Comparison of ENCODE assay signal across 8 cellular contexts in the genomic region with DNA sequence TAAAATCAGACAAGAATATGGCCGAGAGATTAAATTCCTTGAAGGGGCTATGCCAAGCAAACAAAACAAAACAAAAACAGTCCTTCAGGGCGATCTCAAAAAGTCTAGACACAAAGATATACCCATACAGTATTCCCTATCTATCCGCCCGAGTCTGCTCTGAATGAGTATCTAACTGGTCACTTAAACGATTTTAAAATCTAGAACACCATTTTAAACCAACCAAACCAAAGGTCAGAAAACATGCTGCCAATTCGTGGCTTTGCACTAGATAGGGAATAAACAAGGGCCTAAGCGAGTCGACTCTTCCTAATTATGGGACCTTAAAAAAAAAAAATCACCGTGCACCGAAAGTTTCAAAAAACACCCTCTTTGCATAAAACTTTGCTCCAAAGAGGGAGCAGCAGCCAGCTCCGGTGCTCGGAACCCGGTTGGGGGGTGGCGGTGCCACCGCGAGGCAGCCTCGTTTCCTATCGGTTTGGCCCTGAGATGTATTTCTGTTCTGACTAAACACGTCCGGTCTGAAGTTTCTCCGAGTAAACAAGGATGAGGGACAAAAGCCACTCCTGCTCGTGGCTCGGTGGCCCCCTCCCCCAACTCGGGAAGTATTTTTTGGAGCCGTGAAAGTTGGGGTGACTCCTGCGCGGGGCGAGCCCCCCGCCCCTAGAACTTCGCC. TPM values are rescaled to one million over a fixed set of nuclear protein-coding genes. Genes with fewer than 3 reads are reported as not detected.
DNase-seq lines count a peak whose midpoint lies in the region; ATAC-seq and TF ChIP-seq lines count a peak whose summit lies in the region.

No MANE protein-coding gene starts in this region.

- H3K36me3 ChIP-seq in adrenal gland (replicated peaks in 1 of 2) (peaks cover 0 to 14% of the 10 kb centered on the region in 2 donors), aorta (ENCODE audit: control insufficient read depth in 1 of 2, insufficient read depth in 2 of 2, low read length in 1 of 2) (no peaks in the 10 kb centered on the region)

- 0 to 1% (median 1%) methylated on average over 16 to 30 of the region's 30 CpGs for WGBS in adrenal gland, 4 donors
- 0% methylated on average over 25 to 30 of the region's 30 CpGs for WGBS in aorta, 2 donors

- H3K27me3 ChIP-seq in adrenal gland: no peaks in the 10 kb centered on the region
- H3K27me3 ChIP-seq in aorta (ENCODE audit: control insufficient read depth in 1 of 2, insufficient read depth in 2 of 2, low read length in 1 of 2): no peaks in the 10 kb centered on the region

- no peak for TF ChIP-seq POLR2A in adrenal gland (IDR thresholded peaks at IDR 0.05)

- H3K27ac ChIP-seq in adrenal gland: peak overlapping the region; percentile 92 to 99 (median 98)
- H3K27ac ChIP-seq in aorta (ENCODE audit: low read depth in 1 of 2, low read length in 2 of 2): peak overlapping the region; percentile 83 to 100

- intact Hi-C loops in adrenal gland (cut with DNase I): loop anchor here in 1 of 2 donors (10.0 kb wide), 2 partner anchors 111 to 151 kb away; a partner anchor contains a TSS
- intact Hi-C loops in aorta (cut with DNase I): loop anchor here (1.0 to 10.0 kb wide), 10 partner anchors 42 to 609 kb away; a partner anchor contains a TSS

- DNase-seq in AG20443 (ENCODE audit: low spot score) (peak; percentile 44), T follicular helper cell (ENCODE audit: low read depth) (peak; percentile 49), adrenal gland (peak in 6 of 7 donors; percentile 71 to 87 (median 77)), hepatic stellate cell (ENCODE audit: low spot score) (peak; percentile 40), retinal pigment epithelial cell (ENCODE audit: low read depth) (no peak), aorta (peak; percentile 72 to 86)

- H3K4me3 ChIP-seq in adrenal gland: peak overlapping the region in 3 of 4 donors; percentile 53 to 82 (median 68)
- peak overlapping the region; percentile 76 for H3K4me3 ChIP-seq in retinal pigment epithelial cell (ENCODE audit: low read length)
- H3K4me3 ChIP-seq in aorta (ENCODE audit: low read length in 2 of 2): peak overlapping the region; percentile 62 to 69

- peak; percentile 37 for ATAC-seq in GM18873 (IDR thresholded peaks at IDR 0.05; ENCODE audit: low FRiP score, unreplicated experiment)
- peak; percentile 42 for ATAC-seq in HG03354 (IDR thresholded peaks at IDR 0.05; ENCODE audit: poor library complexity, severe bottlenecking, unreplicated experiment)
- peak; percentile 45 for ATAC-seq in aorta (ENCODE audit: low FRiP score)

- no peaks in the 10 kb centered on the region for H3K9me3 ChIP-seq in adrenal gland (replicated peaks in 1 of 3)
- H3K9me3 ChIP-seq in aorta (ENCODE audit: control insufficient read depth, low read length): no peaks in the 10 kb centered on the region

- H3K4me1 ChIP-seq in adrenal gland (replicated peaks in 1 of 2) (peaks cover 23 to 30% of the 10 kb centered on the region in 2 donors), aorta (ENCODE audit: control insufficient read depth in 1 of 2, insufficient read depth in 2 of 2, low read length in 2 of 2) (peaks cover 0 to 1% of the 10 kb centered on the region in 2 donors)

- TF ChIP-seq CTCF in adrenal gland (IDR thresholded peaks at IDR 0.05) (no peak), retinal pigment epithelial cell (conservative IDR thresholded peaks at IDR 0.05; ENCODE audit: low read depth, low read length) (no peak)

RNA-seq across cellular contexts. Expression of a gene that starts 1.8 kb away (rescaled TPM):
- total RNA-seq in adrenal gland: 100 to 1,000 TPM; 106 to 310 (median 207) TPM
- 100 to 1,000 TPM; 252 to 342 (median 274) TPM for polyA plus RNA-seq in adrenal gland
- 100 to 1,000 TPM; 213 to 235 TPM for total RNA-seq in aorta
- polyA plus RNA-seq in aorta: 100 to 1,000 TPM; 389 to 410 TPM

RNA-seq across cellular contexts. Expression of a gene that starts 41.7 kb away (rescaled TPM):
- total RNA-seq in adrenal gland (under 1 TPM in 1 of 8 donors, not detected in 7; 0.18 TPM), aorta (1 to 10 TPM in 1 of 2 donors, not detected in 1; 1.7 TPM)
- polyA plus RNA-seq in adrenal gland (under 1 TPM in 2 of 3 donors, not detected in 1; 0.03 to 0.16 TPM), aorta (under 1 TPM in 1 of 2 donors, not detected in 1; 0.61 TPM)
